In genomic region chr9:12774861-12775367, GRCh38 we compare ENCODE assay signal across 1 cellular context.
TF ChIP-seq lines count a peak whose summit lies in the region.

A gene with protein sequence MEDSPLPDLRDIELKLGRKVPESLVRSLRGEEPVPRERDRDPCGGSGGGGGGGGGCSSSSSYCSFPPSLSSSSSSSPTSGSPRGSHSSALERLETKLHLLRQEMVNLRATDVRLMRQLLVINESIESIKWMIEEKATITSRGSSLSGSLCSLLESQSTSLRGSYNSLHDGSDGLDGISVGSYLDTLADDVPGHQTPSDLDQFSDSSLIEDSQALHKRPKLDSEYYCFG (plus strand): TSS chr9:12775020. CDS start chr9:12775716, 696 bp downstream.

TF ChIP-seq in HepG2, 621 proteins besides CTCF, POLR2A, EP300 and RAD21 (continued from another document and continues in another):
- TF ChIP-seq, protein P1, sequence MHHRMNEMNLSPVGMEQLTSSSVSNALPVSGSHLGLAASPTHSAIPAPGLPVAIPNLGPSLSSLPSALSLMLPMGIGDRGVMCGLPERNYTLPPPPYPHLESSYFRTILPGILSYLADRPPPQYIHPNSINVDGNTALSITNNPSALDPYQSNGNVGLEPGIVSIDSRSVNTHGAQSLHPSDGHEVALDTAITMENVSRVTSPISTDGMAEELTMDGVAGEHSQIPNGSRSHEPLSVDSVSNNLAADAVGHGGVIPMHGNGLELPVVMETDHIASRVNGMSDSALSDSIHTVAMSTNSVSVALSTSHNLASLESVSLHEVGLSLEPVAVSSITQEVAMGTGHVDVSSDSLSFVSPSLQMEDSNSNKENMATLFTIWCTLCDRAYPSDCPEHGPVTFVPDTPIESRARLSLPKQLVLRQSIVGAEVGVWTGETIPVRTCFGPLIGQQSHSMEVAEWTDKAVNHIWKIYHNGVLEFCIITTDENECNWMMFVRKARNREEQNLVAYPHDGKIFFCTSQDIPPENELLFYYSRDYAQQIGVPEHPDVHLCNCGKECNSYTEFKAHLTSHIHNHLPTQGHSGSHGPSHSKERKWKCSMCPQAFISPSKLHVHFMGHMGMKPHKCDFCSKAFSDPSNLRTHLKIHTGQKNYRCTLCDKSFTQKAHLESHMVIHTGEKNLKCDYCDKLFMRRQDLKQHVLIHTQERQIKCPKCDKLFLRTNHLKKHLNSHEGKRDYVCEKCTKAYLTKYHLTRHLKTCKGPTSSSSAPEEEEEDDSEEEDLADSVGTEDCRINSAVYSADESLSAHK (CRISPR knock-in tag; IDR thresholded peaks at IDR 0.05; ENCODE audit: borderline replicate concordance): no peak
- TF ChIP-seq ZBTB7A (CRISPR knock-in tag; IDR thresholded peaks at IDR 0.05) (no peak), PHF8 (CRISPR knock-in tag; IDR thresholded peaks at IDR 0.05) (no peak), PHF20 (CRISPR knock-in tag; IDR thresholded peaks at IDR 0.05) (no peak), PPARG (CRISPR knock-in tag; conservative IDR thresholded peaks at IDR 0.05) (no peak), HIVEP1 (CRISPR knock-in tag; IDR thresholded peaks at IDR 0.05) (no peak), TOPORS (CRISPR knock-in tag; IDR thresholded peaks at IDR 0.05) (no peak), STAT5B (CRISPR knock-in tag; IDR thresholded peaks at IDR 0.05) (no peak), ZNF562 (CRISPR knock-in tag; IDR thresholded peaks at IDR 0.05; ENCODE audit: borderline replicate concordance) (no peak), ZNF670 (CRISPR knock-in tag; IDR thresholded peaks at IDR 0.05; ENCODE audit: borderline replicate concordance) (no peak), ZNF747 (CRISPR knock-in tag; IDR thresholded peaks at IDR 0.05; ENCODE audit: borderline replicate concordance) (no peak), ZBTB40 (IDR thresholded peaks at IDR 0.05) (no peak), ZBTB40 (CRISPR knock-in tag; IDR thresholded peaks at IDR 0.05) (no peak), KLF15 (CRISPR knock-in tag; IDR thresholded peaks at IDR 0.05; ENCODE audit: borderline replicate concordance) (no peak), ZNF34 (CRISPR knock-in tag; IDR thresholded peaks at IDR 0.05; ENCODE audit: borderline replicate concordance) (no peak), KDM6A (CRISPR knock-in tag; IDR thresholded peaks at IDR 0.05; ENCODE audit: low read depth) (no peak), ZNF672 (CRISPR knock-in tag; IDR thresholded peaks at IDR 0.05) (no peak), ZNF101 (CRISPR knock-in tag; IDR thresholded peaks at IDR 0.05; ENCODE audit: borderline replicate concordance, low read depth) (no peak), ZNF329 (CRISPR knock-in tag; IDR thresholded peaks at IDR 0.05; ENCODE audit: low read depth) (no peak), ZNF235 (CRISPR knock-in tag; IDR thresholded peaks at IDR 0.05; ENCODE audit: borderline replicate concordance) (no peak), SOX6 (IDR thresholded peaks at IDR 0.05) (no peak), SOX6 (CRISPR knock-in tag; IDR thresholded peaks at IDR 0.05) (peak; percentile 30; the same call in 1 of the 2 replicates), HOXA7 (CRISPR knock-in tag; IDR thresholded peaks at IDR 0.05) (no peak), ZSCAN25 (CRISPR knock-in tag; IDR thresholded peaks at IDR 0.05) (peak; percentile 58; the same call in 1 of the 2 replicates), PLRG1 (conservative IDR thresholded peaks at IDR 0.05) (no peak)
- TF ChIP-seq, protein P2, sequence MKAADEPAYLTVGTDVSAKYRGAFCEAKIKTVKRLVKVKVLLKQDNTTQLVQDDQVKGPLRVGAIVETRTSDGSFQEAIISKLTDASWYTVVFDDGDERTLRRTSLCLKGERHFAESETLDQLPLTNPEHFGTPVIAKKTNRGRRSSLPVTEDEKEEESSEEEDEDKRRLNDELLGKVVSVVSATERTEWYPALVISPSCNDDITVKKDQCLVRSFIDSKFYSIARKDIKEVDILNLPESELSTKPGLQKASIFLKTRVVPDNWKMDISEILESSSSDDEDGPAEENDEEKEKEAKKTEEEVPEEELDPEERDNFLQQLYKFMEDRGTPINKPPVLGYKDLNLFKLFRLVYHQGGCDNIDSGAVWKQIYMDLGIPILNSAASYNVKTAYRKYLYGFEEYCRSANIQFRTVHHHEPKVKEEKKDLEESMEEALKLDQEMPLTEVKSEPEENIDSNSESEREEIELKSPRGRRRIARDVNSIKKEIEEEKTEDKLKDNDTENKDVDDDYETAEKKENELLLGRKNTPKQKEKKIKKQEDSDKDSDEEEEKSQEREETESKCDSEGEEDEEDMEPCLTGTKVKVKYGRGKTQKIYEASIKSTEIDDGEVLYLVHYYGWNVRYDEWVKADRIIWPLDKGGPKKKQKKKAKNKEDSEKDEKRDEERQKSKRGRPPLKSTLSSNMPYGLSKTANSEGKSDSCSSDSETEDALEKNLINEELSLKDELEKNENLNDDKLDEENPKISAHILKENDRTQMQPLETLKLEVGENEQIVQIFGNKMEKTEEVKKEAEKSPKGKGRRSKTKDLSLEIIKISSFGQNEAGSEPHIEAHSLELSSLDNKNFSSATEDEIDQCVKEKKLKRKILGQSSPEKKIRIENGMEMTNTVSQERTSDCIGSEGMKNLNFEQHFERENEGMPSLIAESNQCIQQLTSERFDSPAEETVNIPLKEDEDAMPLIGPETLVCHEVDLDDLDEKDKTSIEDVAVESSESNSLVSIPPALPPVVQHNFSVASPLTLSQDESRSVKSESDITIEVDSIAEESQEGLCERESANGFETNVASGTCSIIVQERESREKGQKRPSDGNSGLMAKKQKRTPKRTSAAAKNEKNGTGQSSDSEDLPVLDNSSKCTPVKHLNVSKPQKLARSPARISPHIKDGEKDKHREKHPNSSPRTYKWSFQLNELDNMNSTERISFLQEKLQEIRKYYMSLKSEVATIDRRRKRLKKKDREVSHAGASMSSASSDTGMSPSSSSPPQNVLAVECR (CRISPR knock-in tag; IDR thresholded peaks at IDR 0.05; ENCODE audit: borderline replicate concordance): no peak
- TF ChIP-seq, protein P3, sequence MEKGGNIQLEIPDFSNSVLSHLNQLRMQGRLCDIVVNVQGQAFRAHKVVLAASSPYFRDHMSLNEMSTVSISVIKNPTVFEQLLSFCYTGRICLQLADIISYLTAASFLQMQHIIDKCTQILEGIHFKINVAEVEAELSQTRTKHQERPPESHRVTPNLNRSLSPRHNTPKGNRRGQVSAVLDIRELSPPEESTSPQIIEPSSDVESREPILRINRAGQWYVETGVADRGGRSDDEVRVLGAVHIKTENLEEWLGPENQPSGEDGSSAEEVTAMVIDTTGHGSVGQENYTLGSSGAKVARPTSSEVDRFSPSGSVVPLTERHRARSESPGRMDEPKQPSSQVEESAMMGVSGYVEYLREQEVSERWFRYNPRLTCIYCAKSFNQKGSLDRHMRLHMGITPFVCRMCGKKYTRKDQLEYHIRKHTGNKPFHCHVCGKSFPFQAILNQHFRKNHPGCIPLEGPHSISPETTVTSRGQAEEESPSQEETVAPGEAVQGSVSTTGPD (CRISPR knock-in tag; IDR thresholded peaks at IDR 0.05): no peak
- TF ChIP-seq, protein P4, sequence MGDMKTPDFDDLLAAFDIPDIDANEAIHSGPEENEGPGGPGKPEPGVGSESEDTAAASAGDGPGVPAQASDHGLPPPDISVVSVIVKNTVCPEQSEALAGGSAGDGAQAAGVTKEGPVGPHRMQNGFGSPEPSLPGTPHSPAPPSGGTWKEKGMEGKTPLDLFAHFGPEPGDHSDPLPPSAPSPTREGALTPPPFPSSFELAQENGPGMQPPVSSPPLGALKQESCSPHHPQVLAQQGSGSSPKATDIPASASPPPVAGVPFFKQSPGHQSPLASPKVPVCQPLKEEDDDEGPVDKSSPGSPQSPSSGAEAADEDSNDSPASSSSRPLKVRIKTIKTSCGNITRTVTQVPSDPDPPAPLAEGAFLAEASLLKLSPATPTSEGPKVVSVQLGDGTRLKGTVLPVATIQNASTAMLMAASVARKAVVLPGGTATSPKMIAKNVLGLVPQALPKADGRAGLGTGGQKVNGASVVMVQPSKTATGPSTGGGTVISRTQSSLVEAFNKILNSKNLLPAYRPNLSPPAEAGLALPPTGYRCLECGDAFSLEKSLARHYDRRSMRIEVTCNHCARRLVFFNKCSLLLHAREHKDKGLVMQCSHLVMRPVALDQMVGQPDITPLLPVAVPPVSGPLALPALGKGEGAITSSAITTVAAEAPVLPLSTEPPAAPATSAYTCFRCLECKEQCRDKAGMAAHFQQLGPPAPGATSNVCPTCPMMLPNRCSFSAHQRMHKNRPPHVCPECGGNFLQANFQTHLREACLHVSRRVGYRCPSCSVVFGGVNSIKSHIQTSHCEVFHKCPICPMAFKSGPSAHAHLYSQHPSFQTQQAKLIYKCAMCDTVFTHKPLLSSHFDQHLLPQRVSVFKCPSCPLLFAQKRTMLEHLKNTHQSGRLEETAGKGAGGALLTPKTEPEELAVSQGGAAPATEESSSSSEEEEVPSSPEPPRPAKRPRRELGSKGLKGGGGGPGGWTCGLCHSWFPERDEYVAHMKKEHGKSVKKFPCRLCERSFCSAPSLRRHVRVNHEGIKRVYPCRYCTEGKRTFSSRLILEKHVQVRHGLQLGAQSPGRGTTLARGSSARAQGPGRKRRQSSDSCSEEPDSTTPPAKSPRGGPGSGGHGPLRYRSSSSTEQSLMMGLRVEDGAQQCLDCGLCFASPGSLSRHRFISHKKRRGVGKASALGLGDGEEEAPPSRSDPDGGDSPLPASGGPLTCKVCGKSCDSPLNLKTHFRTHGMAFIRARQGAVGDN (CRISPR knock-in tag; IDR thresholded peaks at IDR 0.05): no peak
- TF ChIP-seq, protein P5, sequence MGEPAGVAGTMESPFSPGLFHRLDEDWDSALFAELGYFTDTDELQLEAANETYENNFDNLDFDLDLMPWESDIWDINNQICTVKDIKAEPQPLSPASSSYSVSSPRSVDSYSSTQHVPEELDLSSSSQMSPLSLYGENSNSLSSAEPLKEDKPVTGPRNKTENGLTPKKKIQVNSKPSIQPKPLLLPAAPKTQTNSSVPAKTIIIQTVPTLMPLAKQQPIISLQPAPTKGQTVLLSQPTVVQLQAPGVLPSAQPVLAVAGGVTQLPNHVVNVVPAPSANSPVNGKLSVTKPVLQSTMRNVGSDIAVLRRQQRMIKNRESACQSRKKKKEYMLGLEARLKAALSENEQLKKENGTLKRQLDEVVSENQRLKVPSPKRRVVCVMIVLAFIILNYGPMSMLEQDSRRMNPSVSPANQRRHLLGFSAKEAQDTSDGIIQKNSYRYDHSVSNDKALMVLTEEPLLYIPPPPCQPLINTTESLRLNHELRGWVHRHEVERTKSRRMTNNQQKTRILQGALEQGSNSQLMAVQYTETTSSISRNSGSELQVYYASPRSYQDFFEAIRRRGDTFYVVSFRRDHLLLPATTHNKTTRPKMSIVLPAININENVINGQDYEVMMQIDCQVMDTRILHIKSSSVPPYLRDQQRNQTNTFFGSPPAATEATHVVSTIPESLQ (CRISPR knock-in tag; conservative IDR thresholded peaks at IDR 0.05): no peak
